Comparison of ENCODE assay signal across 1 cellular context in genomic region chr4:8869002-8869878, GRCh38.
TF ChIP-seq lines count a peak whose summit lies in the region.

No MANE protein-coding gene starts in this region.

TF ChIP-seq in IMR-90, 13 proteins besides CTCF, POLR2A, EP300 and RAD21:
- no peak for TF ChIP-seq BHLHE40 (IDR thresholded peaks at IDR 0.05; ENCODE audit: low read depth, low read length)
- no peak for TF ChIP-seq RFX5 (IDR thresholded peaks at IDR 0.05; ENCODE audit: low read depth, low read length)
- TF ChIP-seq CHD1 (IDR thresholded peaks at IDR 0.05; ENCODE audit: low read depth, low read length), result no peak
- no peak for TF ChIP-seq ELK1 (IDR thresholded peaks at IDR 0.05; ENCODE audit: borderline replicate concordance, low read depth, low read length)
- no peak for TF ChIP-seq FOS (IDR thresholded peaks at IDR 0.05; ENCODE audit: low read depth, low read length)
- TF ChIP-seq MXI1 (IDR thresholded peaks at IDR 0.05; ENCODE audit: borderline replicate concordance, low read depth, low read length), result no peak
- no peak for TF ChIP-seq RCOR1 (IDR thresholded peaks at IDR 0.05; ENCODE audit: insufficient replicate concordance, low read length)
TF ChIP-seq in IMR-90: peak in this region for 0.
